Comparison of ENCODE assay signal across 3 cellular contexts in genomic region chr17:80046709-80047108, GRCh38.
TF ChIP-seq lines count a peak whose summit lies in the region.

No MANE protein-coding gene starts in this region.

TF ChIP-seq in HEK293, 187 proteins besides CTCF, POLR2A, EP300 and RAD21:
- TF ChIP-seq ZNF121 (tag by site-specific recombination; IDR thresholded peaks at IDR 0.05) = peak; percentile 74

TF ChIP-seq in WTC11, 78 proteins besides CTCF, POLR2A, EP300 and RAD21:
- peak; percentile 17; the same call in 1 of the 2 replicates for TF ChIP-seq ZNF121 (CRISPR knock-in tag; IDR thresholded peaks at IDR 0.05)

TF ChIP-seq in K562, 482 proteins besides CTCF, POLR2A, EP300 and RAD21:
- TF ChIP-seq ZNF121 (CRISPR knock-in tag; conservative IDR thresholded peaks at IDR 0.05) = peak; percentile 74
TF ChIP-seq in K562: peak in this region for 1; not testable (repeated sequence) for 481.
